1 cellular context compared by ENCODE assay signal in the genomic region with DNA sequence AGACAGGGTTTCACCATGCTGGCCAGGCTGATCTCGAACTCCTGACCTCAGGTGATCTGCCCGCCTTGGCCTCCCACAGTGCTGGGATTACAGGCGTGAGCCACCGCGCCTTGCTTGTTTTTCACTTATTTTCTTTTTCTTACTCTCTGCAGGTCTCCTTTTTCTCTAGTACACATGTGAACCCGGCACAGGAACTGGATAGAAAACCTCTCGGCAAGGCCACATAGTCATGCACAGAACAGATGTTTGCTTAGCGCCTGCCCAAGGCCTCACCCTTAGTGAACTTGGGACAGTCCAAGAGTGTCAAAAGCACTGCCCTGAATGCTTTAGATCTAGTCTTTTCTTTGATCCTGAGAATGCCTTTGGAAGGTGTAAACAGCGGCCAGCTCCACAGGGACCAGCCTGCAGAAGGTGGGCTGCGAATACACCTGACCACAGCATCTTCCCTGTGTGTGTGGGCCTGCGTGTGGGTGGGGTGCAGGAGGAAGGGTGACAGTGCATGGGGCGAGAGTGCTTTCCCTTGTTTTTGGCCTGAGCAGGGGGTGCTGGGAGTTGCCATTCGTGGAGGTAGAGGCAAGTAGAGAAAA.
TF ChIP-seq lines count a peak whose summit lies in the region.

No MANE protein-coding gene starts in this region.

TF ChIP-seq in HepG2, 621 proteins besides CTCF, POLR2A, EP300 and RAD21 (continued from another document and continues in another):
- TF ChIP-seq ONECUT2 (CRISPR knock-in tag; IDR thresholded peaks at IDR 0.05) (0 out of 2 replicates have a peak, but pooled peaks have one; percentile 7), DR1 (CRISPR knock-in tag; IDR thresholded peaks at IDR 0.05) (peak; percentile 22; the same call in 1 of the 2 replicates), ZNF18 (CRISPR knock-in tag; IDR thresholded peaks at IDR 0.05; ENCODE audit: insufficient replicate concordance) (peak; percentile 56), RFX3 (CRISPR knock-in tag; IDR thresholded peaks at IDR 0.05) (no peak), ZZZ3 (CRISPR knock-in tag; IDR thresholded peaks at IDR 0.05; ENCODE audit: borderline replicate concordance) (no peak), FOXJ3 (CRISPR knock-in tag; IDR thresholded peaks at IDR 0.05; ENCODE audit: borderline replicate concordance) (peak; percentile 93), MED1 (CRISPR knock-in tag; IDR thresholded peaks at IDR 0.05) (peak; percentile 94), ARHGAP35 (CRISPR knock-in tag; IDR thresholded peaks at IDR 0.05; ENCODE audit: borderline replicate concordance) (no peak), CBFB (CRISPR knock-in tag; IDR thresholded peaks at IDR 0.05) (peak; percentile 58; the same call in 1 of the 2 replicates), MAFK (conservative IDR thresholded peaks at IDR 0.05 in 1 of 2, IDR thresholded peaks at IDR 0.05 in 1 of 2; ENCODE audit: low read length in 2 of 2) (peak in 1 of 2 experiments; percentile 18; a peak in 1 of 4 replicates), FOXA1 (IDR thresholded peaks at IDR 0.05) (peak; percentile 59; the same call in 1 of the 2 replicates), FOXA1 (CRISPR knock-in tag; IDR thresholded peaks at IDR 0.05) (peak; percentile 94), ZNF891 (CRISPR knock-in tag; IDR thresholded peaks at IDR 0.05) (peak; percentile 49; the same call in 1 of the 2 replicates), HES4 (CRISPR knock-in tag; IDR thresholded peaks at IDR 0.05; ENCODE audit: borderline replicate concordance) (no peak), ZNF431 (CRISPR knock-in tag; IDR thresholded peaks at IDR 0.05; ENCODE audit: borderline replicate concordance, low read depth) (no peak; the same call in none of the 2 replicates), MLX (CRISPR knock-in tag; IDR thresholded peaks at IDR 0.05) (peak; percentile 94), REL (CRISPR knock-in tag; conservative IDR thresholded peaks at IDR 0.05) (no peak), NFIB (CRISPR knock-in tag; IDR thresholded peaks at IDR 0.05; ENCODE audit: borderline replicate concordance) (no peak), ZNF543 (CRISPR knock-in tag; IDR thresholded peaks at IDR 0.05) (peak; percentile 82), SMYD3 (CRISPR knock-in tag; IDR thresholded peaks at IDR 0.05) (peak; percentile 85), ATF2 (CRISPR knock-in tag; IDR thresholded peaks at IDR 0.05) (peak; percentile 89), ZNF253 (CRISPR knock-in tag; IDR thresholded peaks at IDR 0.05; ENCODE audit: borderline replicate concordance) (no peak), EEA1 (CRISPR knock-in tag; IDR thresholded peaks at IDR 0.05; ENCODE audit: borderline replicate concordance) (no peak), TBX2 (CRISPR knock-in tag; IDR thresholded peaks at IDR 0.05; ENCODE audit: borderline replicate concordance) (peak; percentile 100), ARNT (IDR thresholded peaks at IDR 0.05) (no peak), PHF5A (CRISPR knock-in tag; IDR thresholded peaks at IDR 0.05; ENCODE audit: low read depth, unreplicated experiment) (peak; percentile 67), ZNF7 (CRISPR knock-in tag; IDR thresholded peaks at IDR 0.05) (no peak), ZNF333 (CRISPR knock-in tag; IDR thresholded peaks at IDR 0.05; ENCODE audit: borderline replicate concordance) (no peak), ZBTB7B (CRISPR knock-in tag; IDR thresholded peaks at IDR 0.05) (peak; percentile 98), NR2C2 (CRISPR knock-in tag; IDR thresholded peaks at IDR 0.05; ENCODE audit: borderline replicate concordance) (peak; percentile 35; the same call in 1 of the 2 replicates), NFRKB (IDR thresholded peaks at IDR 0.05) (no peak), HNF4G (IDR thresholded peaks at IDR 0.05; ENCODE audit: borderline replicate concordance, low read depth, low read length) (peak; percentile 94), HNF4G (CRISPR knock-in tag; IDR thresholded peaks at IDR 0.05; ENCODE audit: borderline replicate concordance, low read depth) (peak; percentile 80; the same call in 1 of the 2 replicates), ZNF563 (CRISPR knock-in tag; IDR thresholded peaks at IDR 0.05) (peak; percentile 43; the same call in 1 of the 2 replicates), ZNF34 (CRISPR knock-in tag; IDR thresholded peaks at IDR 0.05; ENCODE audit: borderline replicate concordance) (0 out of 2 replicates have a peak, but pooled peaks have one; percentile 38), ZNF225 (CRISPR knock-in tag; IDR thresholded peaks at IDR 0.05) (no peak), ZNF781 (CRISPR knock-in tag; IDR thresholded peaks at IDR 0.05; ENCODE audit: borderline replicate concordance, not compliant biosample characterization) (peak; percentile 83), DNMT1 (CRISPR knock-in tag; IDR thresholded peaks at IDR 0.05) (no peak), PATZ1 (CRISPR knock-in tag; IDR thresholded peaks at IDR 0.05) (peak; percentile 46), ZBTB25 (CRISPR knock-in tag; IDR thresholded peaks at IDR 0.05) (0 out of 2 replicates have a peak, but pooled peaks have one; percentile 45), ZFP41 (CRISPR knock-in tag; IDR thresholded peaks at IDR 0.05; ENCODE audit: borderline replicate concordance) (no peak), SIX1 (CRISPR knock-in tag; IDR thresholded peaks at IDR 0.05; ENCODE audit: borderline replicate concordance) (peak; percentile 73), KAT7 (CRISPR knock-in tag; IDR thresholded peaks at IDR 0.05; ENCODE audit: borderline replicate concordance) (peak; percentile 36; the same call in 1 of the 2 replicates), CHD4 (IDR thresholded peaks at IDR 0.05; ENCODE audit: borderline replicate concordance, low read length) (peak; percentile 63; the same call in 1 of the 2 replicates)
- TF ChIP-seq, protein P1, sequence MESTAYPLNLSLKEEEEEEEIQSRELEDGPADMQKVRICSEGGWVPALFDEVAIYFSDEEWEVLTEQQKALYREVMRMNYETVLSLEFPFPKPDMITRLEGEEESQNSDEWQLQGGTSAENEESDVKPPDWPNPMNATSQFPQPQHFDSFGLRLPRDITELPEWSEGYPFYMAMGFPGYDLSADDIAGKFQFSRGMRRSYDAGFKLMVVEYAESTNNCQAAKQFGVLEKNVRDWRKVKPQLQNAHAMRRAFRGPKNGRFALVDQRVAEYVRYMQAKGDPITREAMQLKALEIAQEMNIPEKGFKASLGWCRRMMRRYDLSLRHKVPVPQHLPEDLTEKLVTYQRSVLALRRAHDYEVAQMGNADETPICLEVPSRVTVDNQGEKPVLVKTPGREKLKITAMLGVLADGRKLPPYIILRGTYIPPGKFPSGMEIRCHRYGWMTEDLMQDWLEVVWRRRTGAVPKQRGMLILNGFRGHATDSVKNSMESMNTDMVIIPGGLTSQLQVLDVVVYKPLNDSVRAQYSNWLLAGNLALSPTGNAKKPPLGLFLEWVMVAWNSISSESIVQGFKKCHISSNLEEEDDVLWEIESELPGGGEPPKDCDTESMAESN (CRISPR knock-in tag; conservative IDR thresholded peaks at IDR 0.05) = peak; percentile 43; the same call in 1 of the 2 replicates
- TF ChIP-seq, protein P2, sequence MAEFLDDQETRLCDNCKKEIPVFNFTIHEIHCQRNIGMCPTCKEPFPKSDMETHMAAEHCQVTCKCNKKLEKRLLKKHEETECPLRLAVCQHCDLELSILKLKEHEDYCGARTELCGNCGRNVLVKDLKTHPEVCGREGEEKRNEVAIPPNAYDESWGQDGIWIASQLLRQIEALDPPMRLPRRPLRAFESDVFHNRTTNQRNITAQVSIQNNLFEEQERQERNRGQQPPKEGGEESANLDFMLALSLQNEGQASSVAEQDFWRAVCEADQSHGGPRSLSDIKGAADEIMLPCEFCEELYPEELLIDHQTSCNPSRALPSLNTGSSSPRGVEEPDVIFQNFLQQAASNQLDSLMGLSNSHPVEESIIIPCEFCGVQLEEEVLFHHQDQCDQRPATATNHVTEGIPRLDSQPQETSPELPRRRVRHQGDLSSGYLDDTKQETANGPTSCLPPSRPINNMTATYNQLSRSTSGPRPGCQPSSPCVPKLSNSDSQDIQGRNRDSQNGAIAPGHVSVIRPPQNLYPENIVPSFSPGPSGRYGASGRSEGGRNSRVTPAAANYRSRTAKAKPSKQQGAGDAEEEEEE (CRISPR knock-in tag; IDR thresholded peaks at IDR 0.05; ENCODE audit: borderline replicate concordance) = 0 out of 2 replicates have a peak, but pooled peaks have one; percentile 21
- TF ChIP-seq, protein P3, sequence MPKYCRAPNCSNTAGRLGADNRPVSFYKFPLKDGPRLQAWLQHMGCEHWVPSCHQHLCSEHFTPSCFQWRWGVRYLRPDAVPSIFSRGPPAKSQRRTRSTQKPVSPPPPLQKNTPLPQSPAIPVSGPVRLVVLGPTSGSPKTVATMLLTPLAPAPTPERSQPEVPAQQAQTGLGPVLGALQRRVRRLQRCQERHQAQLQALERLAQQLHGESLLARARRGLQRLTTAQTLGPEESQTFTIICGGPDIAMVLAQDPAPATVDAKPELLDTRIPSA (CRISPR knock-in tag; IDR thresholded peaks at IDR 0.05; ENCODE audit: borderline replicate concordance) = no peak
- TF ChIP-seq, protein P4, sequence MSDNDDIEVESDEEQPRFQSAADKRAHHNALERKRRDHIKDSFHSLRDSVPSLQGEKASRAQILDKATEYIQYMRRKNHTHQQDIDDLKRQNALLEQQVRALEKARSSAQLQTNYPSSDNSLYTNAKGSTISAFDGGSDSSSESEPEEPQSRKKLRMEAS (IDR thresholded peaks at IDR 0.05) = peak; percentile 59
- TF ChIP-seq, protein P5, sequence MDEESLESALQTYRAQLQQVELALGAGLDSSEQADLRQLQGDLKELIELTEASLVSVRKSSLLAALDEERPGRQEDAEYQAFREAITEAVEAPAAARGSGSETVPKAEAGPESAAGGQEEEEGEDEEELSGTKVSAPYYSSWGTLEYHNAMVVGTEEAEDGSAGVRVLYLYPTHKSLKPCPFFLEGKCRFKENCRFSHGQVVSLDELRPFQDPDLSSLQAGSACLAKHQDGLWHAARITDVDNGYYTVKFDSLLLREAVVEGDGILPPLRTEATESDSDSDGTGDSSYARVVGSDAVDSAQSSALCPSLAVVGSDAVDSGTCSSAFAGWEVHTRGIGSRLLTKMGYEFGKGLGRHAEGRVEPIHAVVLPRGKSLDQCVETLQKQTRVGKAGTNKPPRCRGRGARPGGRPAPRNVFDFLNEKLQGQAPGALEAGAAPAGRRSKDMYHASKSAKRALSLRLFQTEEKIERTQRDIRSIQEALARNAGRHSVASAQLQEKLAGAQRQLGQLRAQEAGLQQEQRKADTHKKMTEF (CRISPR knock-in tag; IDR thresholded peaks at IDR 0.05) = peak; percentile 91
- TF ChIP-seq, protein P6, sequence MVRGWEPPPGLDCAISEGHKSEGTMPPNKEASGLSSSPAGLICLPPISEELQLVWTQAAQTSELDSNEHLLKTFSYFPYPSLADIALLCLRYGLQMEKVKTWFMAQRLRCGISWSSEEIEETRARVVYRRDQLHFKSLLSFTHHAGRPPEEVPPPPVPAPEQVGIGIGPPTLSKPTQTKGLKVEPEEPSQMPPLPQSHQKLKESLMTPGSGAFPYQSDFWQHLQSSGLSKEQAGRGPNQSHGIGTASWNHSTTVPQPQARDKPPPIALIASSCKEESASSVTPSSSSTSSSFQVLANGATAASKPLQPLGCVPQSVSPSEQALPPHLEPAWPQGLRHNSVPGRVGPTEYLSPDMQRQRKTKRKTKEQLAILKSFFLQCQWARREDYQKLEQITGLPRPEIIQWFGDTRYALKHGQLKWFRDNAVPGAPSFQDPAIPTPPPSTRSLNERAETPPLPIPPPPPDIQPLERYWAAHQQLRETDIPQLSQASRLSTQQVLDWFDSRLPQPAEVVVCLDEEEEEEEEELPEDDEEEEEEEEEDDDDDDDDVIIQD (CRISPR knock-in tag; IDR thresholded peaks at IDR 0.05; ENCODE audit: low read depth) = peak; percentile 79; the same call in 1 of the 2 replicates
